Comparison of ENCODE assay signal across 9 cellular contexts in the genomic region with DNA sequence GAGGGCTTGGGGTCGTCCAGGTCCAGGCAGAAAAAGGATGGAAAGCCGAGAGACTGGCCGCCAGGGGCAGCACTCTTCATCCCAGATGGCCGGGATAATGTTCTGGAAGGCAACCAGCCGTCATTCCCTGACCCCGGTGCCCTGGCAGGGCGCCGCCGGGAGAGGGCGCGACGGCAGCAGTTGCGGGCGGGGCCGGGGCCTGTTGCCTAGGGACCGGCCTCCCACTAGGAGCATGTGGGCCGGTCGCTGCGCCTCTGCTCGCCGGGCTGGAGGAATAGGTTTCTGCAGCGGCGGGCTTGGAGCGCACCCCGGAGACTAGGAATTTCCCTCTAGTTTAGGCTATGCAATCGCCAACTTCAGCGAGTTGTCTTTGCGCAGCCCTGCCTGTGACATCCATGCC. TPM values are rescaled to one million over a fixed set of nuclear protein-coding genes. Genes with fewer than 3 reads are reported as not detected.
DNase-seq lines count a peak whose midpoint lies in the region; ATAC-seq and TF ChIP-seq lines count a peak whose summit lies in the region.
"Had no signal": no experiment of that assay in that cellular context is flagged by ENCODE, and none has a peak within 500 bp of the region (broad histone marks: within the 10 kb centered on the region; RNA-seq: fewer than 3 reads in every experiment).

No MANE protein-coding gene starts in this region.

- TF ChIP-seq CTCF in C4-2B (conservative IDR thresholded peaks at IDR 0.05) (peak; percentile 75), foreskin fibroblast (IDR thresholded peaks at IDR 0.05; ENCODE audit: low read depth, low read length) (peak; percentile 41)

- no peak for TF ChIP-seq POLR2A in GM18505 (IDR thresholded peaks at IDR 0.05; ENCODE audit: borderline replicate concordance, extremely low read depth, insufficient read depth, insufficient read length)

- H3K4me3 ChIP-seq in foreskin fibroblast (ENCODE audit: low read depth in 1 of 2, low read length in 2 of 2), result no peak overlapping the region

- DNase-seq in NCI-H748 (lab: John Stamatoyannopoulos, UW; ENCODE audit: unreplicated experiment) (peak; percentile 61), foreskin fibroblast (peak; percentile 16 to 44), occipital lobe (lab: John Stamatoyannopoulos, UW) (peak; percentile 28), SIG-M5 (lab: John Stamatoyannopoulos, UW) (no peak)
- DNase-seq: activated CD8-positive, alpha-beta memory T cell treated with anti-CD3 and anti-CD28 coated beads, Interleukin-2, amount 50 U/mL, for 48 hours had no signal

- ATAC-seq in GM19463 (IDR thresholded peaks at IDR 0.05; ENCODE audit: unreplicated experiment), result no peak
- no peak for ATAC-seq in GM18505 (IDR thresholded peaks at IDR 0.05; ENCODE audit: unreplicated experiment)
- no peak for ATAC-seq in HG03196 (IDR thresholded peaks at IDR 0.05; ENCODE audit: unreplicated experiment)

- no peak overlapping the region for H3K27ac ChIP-seq in C4-2B

RNA-seq across cellular contexts. Expression of gene DMRTB1, which starts 11.0 kb away (rescaled TPM):
- total RNA-seq in occipital lobe, result not detected
